8 cellular contexts compared by ENCODE assay signal in the genomic region with DNA sequence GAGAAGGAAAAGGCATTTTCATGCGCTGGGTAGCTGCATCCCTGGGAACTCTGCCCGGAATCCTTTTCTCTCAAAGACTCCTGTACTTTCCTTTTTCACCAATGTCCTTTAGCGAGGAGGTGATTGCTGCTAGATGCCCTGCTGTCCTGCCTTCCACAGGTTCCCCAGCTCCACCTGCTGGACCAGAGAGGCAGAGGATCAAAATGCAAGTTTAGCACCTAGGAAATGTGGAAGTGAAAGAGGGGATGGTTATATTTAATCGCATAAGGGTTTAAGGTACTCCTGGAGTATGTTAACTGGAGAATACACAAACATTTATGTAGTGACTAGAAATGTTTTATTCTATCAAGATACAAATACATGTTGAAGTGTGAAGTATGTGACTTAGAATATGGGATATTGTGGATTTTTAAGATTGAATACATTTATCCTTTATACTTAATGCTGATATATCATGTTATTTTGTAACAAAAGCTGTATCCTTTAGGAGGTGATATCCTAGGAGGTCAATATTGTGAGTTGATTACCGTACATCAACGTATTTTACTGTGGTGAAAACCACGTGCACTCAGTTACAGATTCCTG.
DNase-seq lines count a peak whose midpoint lies in the region; ATAC-seq and TF ChIP-seq lines count a peak whose summit lies in the region.

No MANE protein-coding gene starts in this region.

- no peak overlapping the region for H2BK15ac ChIP-seq in mesenchymal stem cell (ENCODE audit: low read depth, poor library complexity, severe bottlenecking)

- H3K79me1 ChIP-seq in mesenchymal stem cell (replicated peaks; ENCODE audit: low read length, poor library complexity, severe bottlenecking) = no peaks in the 10 kb centered on the region

- no peak overlapping the region for H3K18ac ChIP-seq in mesenchymal stem cell (ENCODE audit: low read depth in 1 of 2, low read length in 2 of 2)

- H3K36me3 ChIP-seq in body of pancreas (replicated peaks in 1 of 2; ENCODE audit: insufficient read depth in 1 of 2, low read depth in 2 of 2) (no peaks in the 10 kb centered on the region), mesenchymal stem cell (ENCODE audit: control insufficient read depth in 1 of 2, insufficient read depth in 2 of 2, low read depth in 1 of 2, low read length in 2 of 2) (peaks cover 0 to 7% of the 10 kb centered on the region in 2 experiments)

- H3K23ac ChIP-seq in mesenchymal stem cell (ENCODE audit: low read length in 2 of 2) = no peak overlapping the region

- H2AK5ac ChIP-seq in mesenchymal stem cell (ENCODE audit: low read length, severe bottlenecking) = no peak overlapping the region

- no peak overlapping the region for H4K8ac ChIP-seq in mesenchymal stem cell (ENCODE audit: low read length)

- no peak overlapping the region for H4K91ac ChIP-seq in mesenchymal stem cell (ENCODE audit: low read length)

- H2BK120ac ChIP-seq in mesenchymal stem cell (ENCODE audit: low read depth, low read length) = no peak overlapping the region

- no peak overlapping the region for H3K4ac ChIP-seq in mesenchymal stem cell (ENCODE audit: low read depth in 1 of 2, low read length in 2 of 2)

- H3K4me3 ChIP-seq in body of pancreas (no peak overlapping the region), mesenchymal stem cell (ENCODE audit: insufficient read depth in 1 of 2, low read depth in 1 of 2, low read length in 2 of 2) (no peak overlapping the region)

- intact Hi-C loops in body of pancreas (cut with DNase I) = no loop called here
- intact Hi-C loops in sciatic nerve (cut with DNase I) = no loop called here

- TF ChIP-seq CTCF in GM12872 (IDR thresholded peaks at IDR 0.05; ENCODE audit: insufficient read depth, low read depth, low read length) (peak; percentile 64), body of pancreas (IDR thresholded peaks at IDR 0.05) (peak; percentile 31 to 68 (median 59))

- H3K14ac ChIP-seq in mesenchymal stem cell (ENCODE audit: low read length in 2 of 2) = no peak overlapping the region

- no peak overlapping the region for H2AFZ ChIP-seq in mesenchymal stem cell (ENCODE audit: low read depth, low read length)

- H3K4me2 ChIP-seq in mesenchymal stem cell (ENCODE audit: low read length, poor library complexity, severe bottlenecking) = no peak overlapping the region

- H3K4me1 ChIP-seq in body of pancreas = peaks cover 33% of the 10 kb centered on the region
- no peaks in the 10 kb centered on the region for H3K4me1 ChIP-seq in mesenchymal stem cell (ENCODE audit: control insufficient read depth, insufficient read depth, low read depth, low read length)

- H2BK12ac ChIP-seq in mesenchymal stem cell (ENCODE audit: low read length in 2 of 2) = no peak overlapping the region

- H3K9me3 ChIP-seq in body of pancreas (no peaks in the 10 kb centered on the region), mesenchymal stem cell (ENCODE audit: control insufficient read depth, low read length) (no peaks in the 10 kb centered on the region)

- in situ Hi-C loops in ACHN (cut with HindIII; ENCODE audit: low pct_ligation_motif_present, low pct_unique_long_range_greater_than_20kb, low sequenced_read_pairs) = no loop called here

- WGBS in body of pancreas, 2 donors = 39 to 46% methylated on average over 7 of the region's 7 CpGs
- 87% methylated on average over 6 of the region's 7 CpGs for WGBS in mesenchymal stem cell

- TF ChIP-seq POLR2A in body of pancreas (IDR thresholded peaks at IDR 0.05) = no peak

- H3K27me3 ChIP-seq in body of pancreas = no peaks in the 10 kb centered on the region
- no peaks in the 10 kb centered on the region for H3K27me3 ChIP-seq in mesenchymal stem cell (ENCODE audit: control insufficient read depth in 1 of 2, insufficient read depth in 1 of 2, low read length in 2 of 2)

- H2BK5ac ChIP-seq in mesenchymal stem cell (ENCODE audit: low read depth, low read length, poor library complexity, severe bottlenecking) = no peak overlapping the region

- ATAC-seq in HG02642 (IDR thresholded peaks at IDR 0.05; ENCODE audit: poor library complexity, unreplicated experiment) = peak; percentile 77
- peak; percentile 75 for ATAC-seq in body of pancreas
- ATAC-seq in GM21526 (IDR thresholded peaks at IDR 0.05; ENCODE audit: low FRiP score, unreplicated experiment) = no peak
- no peak for ATAC-seq in sciatic nerve

- no peak overlapping the region for H3K9ac ChIP-seq in mesenchymal stem cell (ENCODE audit: low read length)

- H3K27ac ChIP-seq in body of pancreas (no peak overlapping the region), mesenchymal stem cell (ENCODE audit: low read length, poor library complexity, severe bottlenecking) (no peak overlapping the region)

- DNase-seq in ACHN = peak; percentile 35
- DNase-seq in NCI-H2171 treated with DMSO at 0.1 percent for 48 hours (lab: John Stamatoyannopoulos, UW) = peak; percentile 28
- peak; percentile 62 to 72 (median 66) for DNase-seq in body of pancreas
- DNase-seq in mesenchymal stem cell = peak; percentile 30
- DNase-seq in sciatic nerve (ENCODE audit: low spot score) = no peak

Comparison
In these comparisons a context has a peak if more than half of its experiments do, and no peak if none do; other contexts are left out.
1. ATAC-seq: peak in HG02642 (single experiment) and body of pancreas (single experiment); none in GM21526 (single experiment) and sciatic nerve (single experiment).